In genomic region chr2:197274937-197275336, GRCh38 we compare ENCODE assay signal across 15 cellular contexts.
"Had no signal": no experiment of that assay in that cellular context is flagged by ENCODE, and none has a peak within 500 bp of the region (broad histone marks: within the 10 kb centered on the region; RNA-seq: fewer than 3 reads in every experiment).

No MANE protein-coding gene starts in this region.

- H3K27ac ChIP-seq: breast epithelium, foreskin keratinocyte, SK-N-MC, tibial artery, uterus had no signal

- H3K4me1 ChIP-seq: breast epithelium, foreskin keratinocyte had no signal

- H3K9me3 Mint-ChIP-seq: activated T-helper 1 cell treated with anti-CD3 and anti-CD28 coated beads, Interleukin-12 subunit alpha, Interleukin-12 subunit beta, Interleukin-2, Interleukin-4 antibody, amounts not matched to agents 30 ng/mL and 10 ng/mL and 1 ng/mL, durations not matched to agents 14 hours and 24 hours and 36 hours; T-helper 1 cell treated with Interleukin-12 subunit alpha and Interleukin-12 subunit beta and Interleukin-4 antibody, amounts not matched to agents 30 μg/mL and 1 μg/mL, for 36 hours; WTC11 had no signal

- H3K4me3 ChIP-seq: breast epithelium, mucosa of descending colon, SK-N-MC, tibial artery, uterus had no signal

- H3K27ac Mint-ChIP-seq: WTC11 had no signal

- H3K27me3 ChIP-seq: breast epithelium, foreskin keratinocyte, tibial artery, uterus had no signal

- H3K4me3 Mint-ChIP-seq: activated T-helper 1 cell treated with anti-CD3 and anti-CD28 coated beads, Interleukin-12 subunit alpha, Interleukin-12 subunit beta, Interleukin-2, Interleukin-4 antibody, amounts not matched to agents 30 ng/mL and 10 ng/mL and 1 ng/mL, durations not matched to agents 14 hours and 24 hours and 36 hours; T-helper 1 cell treated with Interleukin-12 subunit alpha and Interleukin-12 subunit beta and Interleukin-4 antibody, amounts not matched to agents 30 μg/mL and 1 μg/mL, for 36 hours; WTC11 had no signal

- DNase-seq: activated CD8-positive, alpha-beta memory T cell treated with anti-CD3 and anti-CD28 coated beads, Interleukin-2, amount 50 U/mL, for 4 hours; activated naive CD4-positive, alpha-beta T cell treated with anti-CD3 and anti-CD28 coated beads, Interleukin-2, amount 50 U/mL, for 16 hours; aorta; foreskin keratinocyte; head of caudate nucleus; left colon; mucosa of descending colon; stimulated activated CD4-positive, alpha-beta T cell treated with anti-CD3 and anti-CD28 coated beads, Interleukin-2, amount 100 ng/mL, for 48 hours; tibial artery; uterus had no signal

- H3K9me3 ChIP-seq: breast epithelium, mucosa of descending colon, tibial artery, uterus had no signal

- ATAC-seq: foreskin keratinocyte, left colon, mucosa of descending colon, WTC11 had no signal

- H3K36me3 Mint-ChIP-seq: WTC11 had no signal

- H3K36me3 ChIP-seq: breast epithelium, tibial artery, uterus had no signal
